1 cellular context compared by ENCODE assay signal in genomic region chr2:240795916-240796510, GRCh38.
TF ChIP-seq lines count a peak whose summit lies in the region.

No MANE protein-coding gene starts in this region.

TF ChIP-seq in WTC11, 78 proteins besides CTCF, POLR2A, EP300 and RAD21 (continued from another document):
- TF ChIP-seq RORB (CRISPR knock-in tag; IDR thresholded peaks at IDR 0.05) = no peak
- TF ChIP-seq TEAD4 (CRISPR knock-in tag; IDR thresholded peaks at IDR 0.05) = no peak
TF ChIP-seq in WTC11: peak in this region for 0.
